ENCODE assay signal across 17 cellular contexts in the genomic region with DNA sequence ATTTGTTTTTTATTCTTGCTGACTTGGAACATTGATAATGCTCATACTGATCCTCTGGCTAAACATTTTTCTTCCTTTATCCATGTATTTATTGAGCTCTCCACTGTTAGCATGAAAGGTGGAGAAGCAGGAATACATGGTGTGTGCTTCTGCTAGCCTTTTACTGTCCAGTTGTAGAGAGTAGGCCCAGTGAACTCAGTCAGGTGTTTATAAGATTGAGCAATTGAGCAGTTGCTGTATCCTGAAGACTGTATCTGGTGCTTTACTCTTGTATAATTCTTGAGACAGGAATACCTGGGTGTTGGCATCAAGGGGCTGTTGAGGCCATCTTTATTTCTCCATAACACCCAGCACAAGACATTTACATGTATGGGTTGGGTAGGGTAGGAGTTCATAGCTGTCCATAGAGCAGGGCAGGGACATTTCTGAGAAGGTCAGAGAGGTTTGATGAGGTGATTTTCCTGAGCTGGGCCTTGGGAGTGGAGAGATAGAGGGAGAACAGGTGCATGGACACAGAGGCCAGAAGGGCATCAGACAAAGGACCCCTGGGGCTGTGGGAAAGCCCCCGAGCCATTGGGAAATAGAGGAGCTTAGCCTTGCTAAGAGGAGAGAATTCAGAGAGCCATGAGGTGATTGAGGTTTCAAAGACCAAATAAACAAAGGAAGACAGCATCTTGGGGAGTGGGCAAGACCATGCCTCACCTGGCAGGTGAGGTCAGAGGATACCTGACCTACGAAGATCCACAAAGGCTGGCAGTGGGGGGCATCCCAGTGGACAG.
DNase-seq lines count a peak whose midpoint lies in the region; ATAC-seq and TF ChIP-seq lines count a peak whose summit lies in the region.
"Had no signal": no experiment of that assay in that cellular context is flagged by ENCODE, and none has a peak within 500 bp of the region (broad histone marks: within the 10 kb centered on the region; RNA-seq: fewer than 3 reads in every experiment).

No MANE protein-coding gene starts in this region.

- H3K36me3 ChIP-seq in cardiac muscle cell (no peaks in the 10 kb centered on the region), endodermal cell (ENCODE audit: control insufficient read depth, insufficient read depth, low read length) (peaks cover 20% of the 10 kb centered on the region), BE2C (no peaks in the 10 kb centered on the region)

- H3K27me3 Mint-ChIP-seq in endodermal cell (ENCODE audit: insufficient read depth), result no peaks in the 10 kb centered on the region
- H3K27me3 Mint-ChIP-seq in nephron progenitor cell (ENCODE audit: low read depth, poor library complexity), result peaks cover 8% of the 10 kb centered on the region

- 84 to 100% methylated on average over 2 of the region's 2 CpGs for WGBS in endodermal cell (ENCODE audit: insufficient coverage in 1 of 2, insufficient read length in 1 of 2), 2 experiments

- peaks cover 5% of the 10 kb centered on the region for H3K36me3 Mint-ChIP-seq in endodermal cell (ENCODE audit: low read depth)
- peaks cover 32% of the 10 kb centered on the region for H3K36me3 Mint-ChIP-seq in nephron progenitor cell (ENCODE audit: low read depth)
- H3K36me3 Mint-ChIP-seq: T-cell had no signal

- H3K4me3 Mint-ChIP-seq in endodermal cell (no peak overlapping the region), nephron progenitor cell (peak overlapping the region; percentile 91)
- H3K4me3 Mint-ChIP-seq: activated CD8-positive, alpha-beta T cell treated with anti-CD3 and anti-CD28 coated beads, Interleukin-2, amount 10 ng/mL, durations not matched to agents 7 days and 5 days had no signal

- H3K4me3 ChIP-seq in cardiac muscle cell (no peak overlapping the region), endodermal cell (ENCODE audit: low read length) (no peak overlapping the region), BE2C (ENCODE audit: low read depth, low read length) (no peak overlapping the region)

- H3K4me1 Mint-ChIP-seq in endodermal cell (peaks cover 54% of the 10 kb centered on the region), nephron progenitor cell (peaks cover 70% of the 10 kb centered on the region)

- H3K9me3 Mint-ChIP-seq in endodermal cell (no peaks in the 10 kb centered on the region), nephron progenitor cell (peaks cover 9% of the 10 kb centered on the region)
- H3K9me3 Mint-ChIP-seq: activated naive CD8-positive, alpha-beta T cell treated with anti-CD3 and anti-CD28 coated beads, Interleukin-2, amount 10 ng/mL, durations not matched to agents 7 days and 5 days; T-cell had no signal

- DNase-seq in cardiac muscle cell (ENCODE audit: low read depth in 1 of 2, low spot score in 1 of 2), result no peak
- no peak for DNase-seq in Right ventricle myocardium inferior (ENCODE audit: missing footprints)
- DNase-seq in endodermal cell, result no peak
- DNase-seq in nephron progenitor cell, result no peak
- DNase-seq in activated CD4-positive, alpha-beta T cell treated with anti-CD3 and anti-CD28 coated beads for 4 hours, result no peak
- DNase-seq in NCI-H510A (lab: John Stamatoyannopoulos, UW), result no peak
- no peak for DNase-seq in BE2C
- no peak for DNase-seq in NCI-H345 (lab: John Stamatoyannopoulos, UW)
- DNase-seq: activated CD8-positive, alpha-beta T cell treated with anti-CD3 and anti-CD28 coated beads, Interleukin-2, amount 10 ng/mL, durations not matched to agents 7 days and 5 days; activated naive CD8-positive, alpha-beta T cell treated with anti-CD3 and anti-CD28 coated beads, Interleukin-2, amount 10 ng/mL, durations not matched to agents 7 days and 5 days; activated T-cell treated with anti-CD3 and anti-CD28 coated beads, Interleukin-2, amount 50 U/mL, for 48 hours; cerebellar nuclear complex; foreskin keratinocyte; NCI-H1694 treated with DMSO at 0.1 percent for 48 hours; SHP77; T-cell had no signal

- TF ChIP-seq CTCF in cardiac muscle cell (IDR thresholded peaks at IDR 0.05; ENCODE audit: low read depth, low read length) (no peak), endodermal cell (conservative IDR thresholded peaks at IDR 0.05) (no peak), nephron progenitor cell (IDR thresholded peaks at IDR 0.05) (no peak), BE2C (IDR thresholded peaks at IDR 0.05; ENCODE audit: low read depth, low read length) (no peak)

- intact Hi-C loops in Right ventricle myocardium inferior (cut with DNase I), result loop anchor here (5.0 kb wide), 1 partner anchor 157 kb away; a partner anchor contains a TSS

- H3K9me3 ChIP-seq in cardiac muscle cell (ENCODE audit: low read depth) (no peaks in the 10 kb centered on the region), endodermal cell (ENCODE audit: control insufficient read depth, low read length) (no peaks in the 10 kb centered on the region), BE2C (no peaks in the 10 kb centered on the region)

- H3K27ac Mint-ChIP-seq in endodermal cell (peak overlapping the region; percentile 32), nephron progenitor cell (peak overlapping the region; percentile 78)
- H3K27ac Mint-ChIP-seq: activated CD8-positive, alpha-beta T cell treated with anti-CD3 and anti-CD28 coated beads, Interleukin-2, amount 10 ng/mL, durations not matched to agents 7 days and 5 days; activated naive CD8-positive, alpha-beta T cell treated with anti-CD3 and anti-CD28 coated beads, Interleukin-2, amount 10 ng/mL, durations not matched to agents 7 days and 5 days; T-cell had no signal

- ATAC-seq in Right ventricle myocardium inferior, result no peak
- ATAC-seq: activated CD8-positive, alpha-beta T cell treated with anti-CD3 and anti-CD28 coated beads, Interleukin-2, amount 10 ng/mL, durations not matched to agents 7 days and 5 days; foreskin keratinocyte; left lobe of liver; T-cell had no signal

- H3K4me1 ChIP-seq in cardiac muscle cell (ENCODE audit: low read depth), result peaks cover 28% of the 10 kb centered on the region
- peaks cover 6% of the 10 kb centered on the region for H3K4me1 ChIP-seq in endodermal cell (ENCODE audit: control insufficient read depth, insufficient read depth, low read length)
- H3K4me1 ChIP-seq in BE2C, result peaks cover 6% of the 10 kb centered on the region

- H3K27me3 ChIP-seq in cardiac muscle cell, result no peaks in the 10 kb centered on the region
- H3K27me3 ChIP-seq in endodermal cell (ENCODE audit: control insufficient read depth, insufficient read depth, low read length, poor library complexity, severe bottlenecking), result no peaks in the 10 kb centered on the region
- no peaks in the 10 kb centered on the region for H3K27me3 ChIP-seq in BE2C
- H3K27me3 ChIP-seq: foreskin keratinocyte had no signal

- no peak overlapping the region for H3K9ac ChIP-seq in endodermal cell (ENCODE audit: extremely low read depth, low read length, poor library complexity, severe bottlenecking)

- peak overlapping the region; percentile 85 for H3K27ac ChIP-seq in cardiac muscle cell
- peak overlapping the region; percentile 93 for H3K27ac ChIP-seq in endodermal cell (ENCODE audit: low read depth, low read length)
- H3K27ac ChIP-seq: foreskin keratinocyte had no signal
